Comparison of ENCODE assay signal across 9 cellular contexts in genomic region chr6:6319947-6320811, GRCh38. TPM values are rescaled to one million over a fixed set of nuclear protein-coding genes. Genes with fewer than 3 reads are reported as not detected.
DNase-seq lines count a peak whose midpoint lies in the region; ATAC-seq and TF ChIP-seq lines count a peak whose summit lies in the region.
"Had no signal": no experiment of that assay in that cellular context is flagged by ENCODE, and none has a peak within 500 bp of the region (broad histone marks: within the 10 kb centered on the region; RNA-seq: fewer than 3 reads in every experiment).

F13A1 (minus strand) TSS chr6:6320662; CDS start chr6:6318664, 1,998 bp downstream.

- TF ChIP-seq CTCF in Peyer's patch (IDR thresholded peaks at IDR 0.05) = no peak

- H3K27me3 ChIP-seq in Peyer's patch = peaks cover 0 to 3% of the 10 kb centered on the region in 2 donors

- H3K4me3 Mint-ChIP-seq in stimulated activated naive B cell treated with anti-CD40 and anti-IgM and Interleukin-4, amounts not matched to agents 10 μg/mL and 1 μg/mL and 100 μg/mL, for 72 hours = peak within 1 kb of the TSS; percentile 64 to 83
- H3K4me3 Mint-ChIP-seq in activated naive CD4-positive, alpha-beta T cell treated with anti-CD3 and anti-CD28 coated beads for 36 hours = no peak within 1 kb of the TSS

- CTCF ChIA-PET in activated naive CD4-positive, alpha-beta T cell treated with anti-CD3 and anti-CD28 coated beads for 36 hours (lab: Charles Lee) = interaction anchor here (0.7 kb wide), 1 partner anchor 59 kb away, joined by 3 read pairs; no protein-coding TSS in a partner anchor

- TF ChIP-seq POLR2A in Peyer's patch (IDR thresholded peaks at IDR 0.05) = no peak

- H3K27ac ChIP-seq in Peyer's patch = no peak within 1 kb of the TSS

- no peaks in the 10 kb centered on the region for H3K9me3 Mint-ChIP-seq in stimulated activated naive B cell treated with anti-CD40 and anti-IgM and Interleukin-4, amounts not matched to agents 10 μg/mL and 1 μg/mL and 100 μg/mL, for 72 hours
- H3K9me3 Mint-ChIP-seq in activated naive CD4-positive, alpha-beta T cell treated with anti-CD3 and anti-CD28 coated beads for 36 hours = no peaks in the 10 kb centered on the region

- intact Hi-C loops in activated naive CD4-positive, alpha-beta T cell treated with anti-CD3 and anti-CD28 coated beads for 36 hours (cut with micrococcal nuclease) = loop anchor here (10.0 kb wide), 1 partner anchor 855 kb away; no protein-coding TSS in a partner anchor

- no peaks in the 10 kb centered on the region for H3K9me3 ChIP-seq in Peyer's patch

- no peak within 1 kb of the TSS for H3K27ac Mint-ChIP-seq in stimulated activated naive B cell treated with anti-CD40 and anti-IgM and Interleukin-4, amounts not matched to agents 10 μg/mL and 1 μg/mL and 100 μg/mL, for 72 hours
- no peak within 1 kb of the TSS for H3K27ac Mint-ChIP-seq in activated naive CD4-positive, alpha-beta T cell treated with anti-CD3 and anti-CD28 coated beads for 36 hours

- H3K27me3 Mint-ChIP-seq in stimulated activated naive B cell treated with anti-CD40 and anti-IgM and Interleukin-4, amounts not matched to agents 10 μg/mL and 1 μg/mL and 100 μg/mL, for 72 hours = peaks cover 55 to 63% of the 10 kb centered on the region in 2 donors
- peaks cover 53% of the 10 kb centered on the region for H3K27me3 Mint-ChIP-seq in activated naive CD4-positive, alpha-beta T cell treated with anti-CD3 and anti-CD28 coated beads for 36 hours (ENCODE audit: low read depth)

- peak within 1 kb of the TSS in 2 of 4 donors; percentile 3 to 34 for H3K4me3 ChIP-seq in Peyer's patch

- H3K36me3 Mint-ChIP-seq in stimulated activated naive B cell treated with anti-CD40 and anti-IgM and Interleukin-4, amounts not matched to agents 10 μg/mL and 1 μg/mL and 100 μg/mL, for 72 hours = no peaks in the 10 kb centered on the region
- no peaks in the 10 kb centered on the region for H3K36me3 Mint-ChIP-seq in activated naive CD4-positive, alpha-beta T cell treated with anti-CD3 and anti-CD28 coated beads for 36 hours (ENCODE audit: low read depth)

- no peaks in the 10 kb centered on the region for H3K4me1 ChIP-seq in Peyer's patch

- DNase-seq in Peyer's patch = peak in 1 of 3 donors; percentile 47
- peak; percentile 43 for DNase-seq in iPS-NIHi11 (ENCODE audit: low spot score)
- no peak for DNase-seq in stimulated activated naive B cell treated with anti-CD40 and anti-IgM and Interleukin-4, amounts not matched to agents 10 μg/mL and 1 μg/mL and 100 μg/mL, for 72 hours
- no peak for DNase-seq in activated naive CD4-positive, alpha-beta T cell treated with anti-CD3 and anti-CD28 coated beads for 36 hours
- DNase-seq in NCI-H2171 (lab: John Stamatoyannopoulos, UW) = no peak
- DNase-seq: NCI-H1417 had no signal

- ATAC-seq in GM21529 (IDR thresholded peaks at IDR 0.05; ENCODE audit: unreplicated experiment) = peak; percentile 49
- ATAC-seq in stimulated activated naive B cell treated with anti-CD40 and anti-IgM and Interleukin-4, amounts not matched to agents 10 μg/mL and 1 μg/mL and 100 μg/mL, for 72 hours (replicated peaks) = peak; percentile 88 to 91
- ATAC-seq in HG02763 (IDR thresholded peaks at IDR 0.05; ENCODE audit: unreplicated experiment) = no peak
- ATAC-seq in HG03565 (IDR thresholded peaks at IDR 0.05; ENCODE audit: unreplicated experiment) = no peak

- peaks cover 15 to 21% of the 10 kb centered on the region in 2 donors for H3K4me1 Mint-ChIP-seq in stimulated activated naive B cell treated with anti-CD40 and anti-IgM and Interleukin-4, amounts not matched to agents 10 μg/mL and 1 μg/mL and 100 μg/mL, for 72 hours
- H3K4me1 Mint-ChIP-seq in activated naive CD4-positive, alpha-beta T cell treated with anti-CD3 and anti-CD28 coated beads for 36 hours (ENCODE audit: low read depth) = no peaks in the 10 kb centered on the region

- H3K36me3 ChIP-seq in Peyer's patch = no peaks in the 10 kb centered on the region

RNA-seq across cellular contexts. Expression of gene F13A1, which starts in this region (rescaled TPM):
- total RNA-seq in Peyer's patch = 10 to 100 TPM; 13.0 to 29.7 (median 25.5) TPM
- not detected for total RNA-seq in activated naive CD4-positive, alpha-beta T cell treated with anti-CD3 and anti-CD28 coated beads for 36 hours

Comparison
In these comparisons a context has a peak if more than half of its experiments do, and no peak if none do; other contexts are left out.
1. RNA of gene F13A1 (total RNA-seq): 13.0 to 29.7 TPM in Peyer's patch; not detected in activated naive CD4-positive, alpha-beta T cell treated with anti-CD3 and anti-CD28 coated beads for 36 hours; every median in the first group is over 10 times any median in the second.
2. ATAC-seq: peak in GM21529 (single experiment) and stimulated activated naive B cell treated with anti-CD40 and anti-IgM and Interleukin-4, amounts not matched to agents 10 μg/mL and 1 μg/mL and 100 μg/mL, for 72 hours (2 of 2); none in HG02763 (single experiment) and HG03565 (single experiment).